ENCODE assay signal across 8 cellular contexts in genomic region chr4:931960-932712, GRCh38. TPM values are rescaled to one million over a fixed set of nuclear protein-coding genes. Genes with fewer than 3 reads are reported as not detected.
DNase-seq lines count a peak whose midpoint lies in the region; ATAC-seq and TF ChIP-seq lines count a peak whose summit lies in the region.

Gene GAK, minus strand, starts transcription at chr4:932316. Its CDS starts 129 bp downstream, at chr4:932187.
Gene TMEM175, plus strand, starts transcription at chr4:932460. Its CDS starts 15,280 bp downstream, at chr4:947740.

- no peak for TF ChIP-seq CTCF in AG09309 (IDR thresholded peaks at IDR 0.05; ENCODE audit: control insufficient read depth, insufficient read depth, low read depth, low read length, missing control alignments)

- H3K4me3 ChIP-seq in AG09309 (ENCODE audit: control insufficient read depth, low read depth, low read length), result peak within 1 kb of the TSS; percentile 99

- peak within 1 kb of the TSS; percentile 94 to 97 (median 96) for H3K4me3 Mint-ChIP-seq in immature natural killer cell

- ATAC-seq in GM19025 (IDR thresholded peaks at IDR 0.05; ENCODE audit: low read depth, unreplicated experiment) (peak; percentile 88), HG03280 (IDR thresholded peaks at IDR 0.05; ENCODE audit: unreplicated experiment) (peak; percentile 85)

- H3K27ac Mint-ChIP-seq in immature natural killer cell, result peak within 1 kb of the TSS; percentile 91 to 99 (median 94)

- peak; percentile 73 for DNase-seq in AG09309 (ENCODE audit: low read depth)
- peak; percentile 91 for DNase-seq in NCI-H345 (lab: John Stamatoyannopoulos, UW)
- DNase-seq in activated CD4-positive, CD25-positive, alpha-beta regulatory T cell (lab: John Stamatoyannopoulos, UW), result peak; percentile 91 to 96 (median 94)
- DNase-seq in caudate nucleus (lab: John Stamatoyannopoulos, UW), result peak in 60 of 61 donors; percentile 31 to 97 (median 90)
- peak; percentile 98 to 99 (median 98) for DNase-seq in immature natural killer cell
- DNase-seq in smooth muscle cell of the brain vasculature (ENCODE audit: low read depth, low spot score), result peak; percentile 90

- H3K27ac ChIP-seq in caudate nucleus (ENCODE audit: low read depth, low read length), result peak within 1 kb of the TSS; percentile 80

- peaks cover 14 to 21% (median 17%) of the 10 kb centered on the region in 3 donors for H3K27me3 Mint-ChIP-seq in immature natural killer cell (ENCODE audit: low read depth in 3 of 3)

- no peaks in the 10 kb centered on the region for H3K9me3 Mint-ChIP-seq in immature natural killer cell

- peaks cover 51 to 57% of the 10 kb centered on the region in 2 donors for H3K4me1 Mint-ChIP-seq in immature natural killer cell

- H3K36me3 Mint-ChIP-seq in immature natural killer cell, result no peaks in the 10 kb centered on the region

RNA-seq across cellular contexts. Expression of gene GAK, which starts in this region (rescaled TPM):
- 100 to 1,000 TPM in 1 of 3 donors, 10 to 100 TPM in 2; 49.4 to 119 (median 52.2) TPM for polyA plus RNA-seq in immature natural killer cell

RNA-seq across cellular contexts. Expression of gene TMEM175, which starts in this region (rescaled TPM):
- 10 to 100 TPM; 13.9 to 41.6 (median 28.7) TPM for polyA plus RNA-seq in immature natural killer cell

Comparison
In these comparisons a context has a peak if more than half of its experiments do, and no peak if none do; other contexts are left out.
1. Peak in every context shown above with its lines: DNase-seq, ATAC-seq, H3K4me3 ChIP-seq and H3K27ac ChIP-seq.